ENCODE assay signal across 15 cellular contexts in the genomic region with DNA sequence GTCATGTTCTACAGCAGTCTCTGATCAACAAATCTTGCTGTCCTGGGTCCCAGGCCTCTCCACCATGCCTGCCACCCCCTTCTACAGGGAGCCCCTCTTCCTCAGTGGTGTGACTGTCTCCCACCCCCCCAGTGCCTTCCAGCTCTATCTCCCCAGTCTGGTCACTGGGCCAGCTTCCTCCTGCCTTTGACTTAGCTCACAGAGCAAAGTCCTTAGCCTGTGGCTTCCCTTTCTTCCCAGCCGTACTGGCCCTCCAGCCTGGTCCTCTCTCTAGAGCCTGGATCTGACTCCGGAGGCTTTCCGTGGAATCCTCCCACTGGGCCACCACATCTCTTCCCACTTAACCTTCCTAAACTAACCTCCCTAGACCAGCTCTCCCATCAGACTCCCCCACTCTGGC. TPM values are rescaled to one million over a fixed set of nuclear protein-coding genes. Genes with fewer than 3 reads are reported as not detected.
DNase-seq lines count a peak whose midpoint lies in the region; ATAC-seq, FAIRE-seq and TF ChIP-seq lines count a peak whose summit lies in the region.
"Had no signal": no experiment of that assay in that cellular context is flagged by ENCODE, and none has a peak within 500 bp of the region (broad histone marks: within the 10 kb centered on the region; RNA-seq: fewer than 3 reads in every experiment).

No MANE protein-coding gene starts in this region.

- H3K4me1 ChIP-seq in CD4-positive, alpha-beta memory T cell (ENCODE audit: insufficient read depth, low read length) = peaks cover 29% of the 10 kb centered on the region
- no peaks in the 10 kb centered on the region for H3K4me1 ChIP-seq in small intestine (ENCODE audit: control insufficient read depth in 2 of 2, insufficient read depth in 1 of 2, low read depth in 1 of 2, low read length in 1 of 2)

- H3K27me3 Mint-ChIP-seq in CD14-positive monocyte (ENCODE audit: low read depth in 3 of 3) = peaks cover 2 to 9% (median 7%) of the 10 kb centered on the region in 3 donors
- no peaks in the 10 kb centered on the region for H3K27me3 Mint-ChIP-seq in CD4-positive, alpha-beta memory T cell
- no peaks in the 10 kb centered on the region for H3K27me3 Mint-ChIP-seq in effector memory CD8-positive, alpha-beta T cell
- peaks cover 0 to 2% (median 0%) of the 10 kb centered on the region in 3 donors for H3K27me3 Mint-ChIP-seq in immature natural killer cell (ENCODE audit: low read depth in 3 of 3)

- H3K4me3 Mint-ChIP-seq in CD14-positive monocyte (peak overlapping the region; percentile 52 to 82), immature natural killer cell (no peak overlapping the region)
- H3K4me3 Mint-ChIP-seq in CD4-positive, alpha-beta memory T cell = peak overlapping the region in 1 of 8 donors; percentile 65
- H3K4me3 Mint-ChIP-seq in effector memory CD8-positive, alpha-beta T cell = no peak overlapping the region

- no peak for FAIRE-seq in small intestine (lab: Jason Lieb, UNC)
- FAIRE-seq: K562 had no signal

- H3K36me3 Mint-ChIP-seq in CD14-positive monocyte = peaks cover 0 to 2% of the 10 kb centered on the region in 2 donors
- H3K36me3 Mint-ChIP-seq in CD4-positive, alpha-beta memory T cell = peaks cover 4% of the 10 kb centered on the region in 2 donors
- H3K36me3 Mint-ChIP-seq in effector memory CD8-positive, alpha-beta T cell (ENCODE audit: insufficient read depth) = no peaks in the 10 kb centered on the region
- H3K36me3 Mint-ChIP-seq in immature natural killer cell = peaks cover 0 to 4% (median under 1%) of the 10 kb centered on the region in 3 donors

- WGBS in small intestine, 3 donors = 26 to 75% (median 63%) methylated on average over 3 of the region's 3 CpGs

- no peak for TF ChIP-seq CTCF in CD14-positive monocyte (IDR thresholded peaks at IDR 0.05)

- CTCF ChIA-PET in CD4-positive, alpha-beta memory T cell (lab: Charles Lee; ENCODE audit: partially characterized antibody) = interaction anchor here (2.4 kb wide), 1 partner anchor 52 kb away, joined by 6 read pairs; no protein-coding TSS in a partner anchor

- POLR2A ChIA-PET in CD4-positive, alpha-beta memory T cell (lab: Charles Lee; ENCODE audit: partially characterized antibody) = interaction anchor here (1.9 kb wide), 1 partner anchor 16 kb away, joined by 4 read pairs; no protein-coding TSS in a partner anchor

- H3K27me3 ChIP-seq in CD4-positive, alpha-beta memory T cell (ENCODE audit: insufficient read depth, low read length) = no peaks in the 10 kb centered on the region
- H3K27me3 ChIP-seq in small intestine (ENCODE audit: control insufficient read depth in 2 of 2, insufficient read depth in 2 of 2, low read length in 2 of 2) = no peaks in the 10 kb centered on the region
- H3K27me3 ChIP-seq: BE2C had no signal

- H3K9me3 Mint-ChIP-seq in CD14-positive monocyte (peaks cover 0 to 9% (median 3%) of the 10 kb centered on the region in 7 donors), immature natural killer cell (peaks cover 0 to 3% (median 0%) of the 10 kb centered on the region in 6 donors)
- H3K9me3 Mint-ChIP-seq in CD4-positive, alpha-beta memory T cell = peaks cover 0 to 12% (median 8%) of the 10 kb centered on the region in 8 donors
- no peaks in the 10 kb centered on the region for H3K9me3 Mint-ChIP-seq in effector memory CD8-positive, alpha-beta T cell

- ATAC-seq in effector memory CD8-positive, alpha-beta T cell (replicated peaks) = no peak
- ATAC-seq: K562, PC-3 had no signal

- DNase-seq in CD14-positive monocyte (ENCODE audit: low spot score) (no peak), small intestine (peak; percentile 60), immature natural killer cell (no peak), mesenteric fat pad (ENCODE audit: low spot score) (no peak)
- no peak for DNase-seq in CD4-positive, alpha-beta memory T cell
- no peak for DNase-seq in effector memory CD8-positive, alpha-beta T cell
- DNase-seq in stimulated activated CD4-positive, alpha-beta T cell treated with anti-CD3 and anti-CD28 coated beads, Interleukin-12 subunit alpha, Interleukin-12 subunit beta, amount 100 ng/mL, for 4 hours = no peak
- DNase-seq: BE2C, HCEC 1CT, NCI-H1092, NCI-H1694, NCI-H2107, NCI-H226, PC-3 had no signal

- no peak overlapping the region for H3K27ac ChIP-seq in CD4-positive, alpha-beta memory T cell (ENCODE audit: low read depth, low read length)
- no peak overlapping the region for H3K27ac ChIP-seq in small intestine (ENCODE audit: low read depth in 1 of 2, low read length in 1 of 2)

- H3K27ac Mint-ChIP-seq in CD14-positive monocyte (peak overlapping the region in 6 of 7 donors; percentile 54 to 84 (median 72)), immature natural killer cell (peak overlapping the region in 1 of 6 donors; percentile 70)
- peak overlapping the region in 4 of 7 donors; percentile 70 to 78 (median 77) for H3K27ac Mint-ChIP-seq in CD4-positive, alpha-beta memory T cell
- H3K27ac Mint-ChIP-seq in effector memory CD8-positive, alpha-beta T cell = peak overlapping the region; percentile 39 to 75

- H3K4me3 ChIP-seq in CD4-positive, alpha-beta memory T cell (ENCODE audit: low read length in 2 of 2) = no peak overlapping the region
- H3K4me3 ChIP-seq in small intestine (ENCODE audit: low read depth in 1 of 2, low read length in 2 of 2) = no peak overlapping the region
- H3K4me3 ChIP-seq: K562 had no signal

- intact Hi-C loops in CD14-positive monocyte (cut with micrococcal nuclease) = loop anchor here in 1 of 2 donors (5.0 kb wide), 1 partner anchor 35 kb away; no protein-coding TSS in a partner anchor
- intact Hi-C loops in CD4-positive, alpha-beta memory T cell (cut with micrococcal nuclease) = no loop called here

- no peaks in the 10 kb centered on the region for H3K36me3 ChIP-seq in CD4-positive, alpha-beta memory T cell (ENCODE audit: insufficient read depth, low read length)
- peaks cover 0 to 3% of the 10 kb centered on the region in 2 donors for H3K36me3 ChIP-seq in small intestine (ENCODE audit: control insufficient read depth in 2 of 2, insufficient read depth in 2 of 2, low read length in 2 of 2)
- H3K36me3 ChIP-seq: BE2C had no signal

- H3K9me3 ChIP-seq in CD4-positive, alpha-beta memory T cell (ENCODE audit: control insufficient read depth in 1 of 2, low read length in 2 of 2) = no peaks in the 10 kb centered on the region
- H3K9me3 ChIP-seq in small intestine (ENCODE audit: control insufficient read depth, low read depth) = no peaks in the 10 kb centered on the region
- H3K9me3 ChIP-seq: BE2C had no signal

- H3K4me1 Mint-ChIP-seq in CD14-positive monocyte (peaks cover 51% of the 10 kb centered on the region), immature natural killer cell (peaks cover 14 to 22% of the 10 kb centered on the region in 2 donors)
- H3K4me1 Mint-ChIP-seq in CD4-positive, alpha-beta memory T cell = peaks cover 8 to 20% (median 16%) of the 10 kb centered on the region in 4 donors
- peaks cover 15 to 17% of the 10 kb centered on the region in 2 donors for H3K4me1 Mint-ChIP-seq in effector memory CD8-positive, alpha-beta T cell (ENCODE audit: low read depth in 2 of 2)

RNA-seq across cellular contexts. Expression of a gene that starts 17.0 kb away (rescaled TPM):
- polyA plus RNA-seq in CD14-positive monocyte (1 to 10 TPM in 1 of 2 donors, under 1 TPM in 1; 0.88 to 2.4 TPM), small intestine (100 to 1,000 TPM in 1 of 3 donors, 10 to 100 TPM in 2; 86.7 to 108 (median 95.5) TPM), immature natural killer cell (10 to 100 TPM; 35.2 to 52.1 (median 38.4) TPM)
- 10 to 100 TPM; 29.6 to 30.4 TPM for total RNA-seq in CD4-positive, alpha-beta memory T cell
- polyA plus RNA-seq in CD4-positive, alpha-beta memory T cell = 10 to 100 TPM; 29.1 to 36.8 TPM
- 12.2 TPM for total RNA-seq in mesenteric fat pad

RNA-seq across cellular contexts. Expression of a gene that starts 49.2 kb away (rescaled TPM):
- 1 to 10 TPM; 1.1 to 1.3 TPM for polyA plus RNA-seq in CD14-positive monocyte
- 10 to 100 TPM; 36.2 to 36.7 TPM for total RNA-seq in CD4-positive, alpha-beta memory T cell
- 1 to 10 TPM; 1.8 to 7.9 TPM for polyA plus RNA-seq in CD4-positive, alpha-beta memory T cell
- polyA plus RNA-seq in small intestine = 10 to 100 TPM; 12.7 to 20.6 (median 18.6) TPM
- polyA plus RNA-seq in immature natural killer cell = 10 to 100 TPM in 1 of 3 donors, 1 to 10 TPM in 2; 3.0 to 13.7 (median 4.1) TPM
- 26.1 TPM for total RNA-seq in mesenteric fat pad

Comparison
In these comparisons a context has a peak if more than half of its experiments do, and no peak if none do; other contexts are left out.
1. H3K4me3 Mint-ChIP-seq: peak in CD14-positive monocyte (2 of 2); none in effector memory CD8-positive, alpha-beta T cell (0 of 2) and immature natural killer cell (0 of 5).
2. RNA of a gene that starts 17.0 kb away (polyA plus RNA-seq): 86.7 to 108 TPM in small intestine, 35.2 to 52.1 TPM in immature natural killer cell and 29.1 to 36.8 TPM in CD4-positive, alpha-beta memory T cell; 0.88 to 2.4 TPM in CD14-positive monocyte; every median in the first group is over 4 times any median in the second.